27 cellular contexts compared by ENCODE assay signal in the genomic region with DNA sequence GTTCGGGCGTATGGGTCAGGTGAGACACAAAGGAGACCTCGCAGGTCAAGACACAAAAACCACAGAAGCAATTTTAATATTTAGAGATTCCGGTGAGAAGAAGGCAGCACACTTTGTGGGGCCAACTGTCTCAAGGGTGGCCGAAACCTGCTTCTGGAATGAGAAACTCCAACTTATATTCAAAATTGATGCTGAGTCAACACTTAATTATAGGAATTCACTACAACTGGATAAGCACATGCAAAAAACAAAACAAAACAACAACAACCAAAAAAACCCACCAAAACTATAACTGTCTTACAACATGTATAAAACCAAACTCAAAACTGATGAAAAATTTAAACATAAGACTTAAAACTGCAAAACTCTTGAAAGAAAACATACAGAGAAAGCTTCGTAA.
"Had no signal": no experiment of that assay in that cellular context is flagged by ENCODE, and none has a peak within 500 bp of the region (broad histone marks: within the 10 kb centered on the region; RNA-seq: fewer than 3 reads in every experiment).

No MANE protein-coding gene starts in this region.

- H3K36me3 ChIP-seq: esophagus squamous epithelium, gastrocnemius medialis, heart right ventricle, left ventricle myocardium inferior, lower lobe of right lung had no signal

- H3K4me1 ChIP-seq: esophagus squamous epithelium, gastrocnemius medialis, heart right ventricle, left ventricle myocardium inferior, lower lobe of right lung had no signal

- ATAC-seq: effector memory CD8-positive, alpha-beta T cell; esophagus mucosa; gastrocnemius medialis; heart right ventricle; left colon; left lobe of liver; lower lobe of right lung; mucosa of descending colon; naive thymus-derived CD8-positive, alpha-beta T cell had no signal

- DNase-seq: effector CD8-positive, alpha-beta T cell; effector memory CD8-positive, alpha-beta T cell; endodermal cell; erythroblast; esophagus squamous epithelium; foreskin fibroblast; foreskin melanocyte; gastrocnemius medialis; glutamatergic neuron; head of caudate nucleus; heart right ventricle; hippocampal formation; left colon; left ventricle myocardium inferior; lower lobe of right lung; mesenchymal stem cell; mucosa of descending colon; naive B cell; naive thymus-derived CD8-positive, alpha-beta T cell had no signal

- H3K27ac ChIP-seq: coronary artery, epithelial cell of prostate, esophagus squamous epithelium, gastrocnemius medialis, heart right ventricle, left ventricle myocardium inferior, lower lobe of right lung had no signal

- H3K4me3 ChIP-seq: coronary artery, esophagus squamous epithelium, gastrocnemius medialis, heart right ventricle, left ventricle myocardium inferior, lower lobe of right lung, mucosa of descending colon had no signal

- H3K9me3 ChIP-seq: esophagus squamous epithelium, gastrocnemius medialis, lower lobe of right lung had no signal

- FAIRE-seq: colon, endometrium, islet of Langerhans, keratinocyte had no signal

- H3K27me3 ChIP-seq: esophagus squamous epithelium, gastrocnemius medialis, heart right ventricle had no signal
